Comparison of ENCODE assay signal across 10 cellular contexts in genomic region chr13:46210362-46211083, GRCh38. TPM values are rescaled to one million over a fixed set of nuclear protein-coding genes. Genes with fewer than 3 reads are reported as not detected.
DNase-seq lines count a peak whose midpoint lies in the region; ATAC-seq and TF ChIP-seq lines count a peak whose summit lies in the region.
"Had no signal": no experiment of that assay in that cellular context is flagged by ENCODE, and none has a peak within 500 bp of the region (broad histone marks: within the 10 kb centered on the region; RNA-seq: fewer than 3 reads in every experiment).

No MANE protein-coding gene starts in this region.

- ATAC-seq in central memory CD8-positive, alpha-beta T cell (replicated peaks; ENCODE audit: extremely low read depth, poor library complexity, severe bottlenecking) = no peak
- ATAC-seq in HG02678 (IDR thresholded peaks at IDR 0.05; ENCODE audit: unreplicated experiment) = no peak

- no peaks in the 10 kb centered on the region for H3K27me3 Mint-ChIP-seq in CD8-positive, alpha-beta memory T cell
- H3K27me3 Mint-ChIP-seq in central memory CD8-positive, alpha-beta T cell = no peaks in the 10 kb centered on the region
- H3K27me3 Mint-ChIP-seq in osteocyte (ENCODE audit: unreplicated experiment) = peaks cover 25% of the 10 kb centered on the region

- H3K36me3 Mint-ChIP-seq in CD8-positive, alpha-beta memory T cell = peaks cover 0 to 4% (median 3%) of the 10 kb centered on the region in 3 donors
- peaks cover 7% of the 10 kb centered on the region for H3K36me3 Mint-ChIP-seq in central memory CD8-positive, alpha-beta T cell (ENCODE audit: insufficient read depth)
- no peaks in the 10 kb centered on the region for H3K36me3 Mint-ChIP-seq in osteocyte (ENCODE audit: unreplicated experiment)

- H3K4me1 Mint-ChIP-seq in CD8-positive, alpha-beta memory T cell = peaks cover 21 to 45% (median 23%) of the 10 kb centered on the region in 3 donors
- peaks cover 23% of the 10 kb centered on the region for H3K4me1 Mint-ChIP-seq in central memory CD8-positive, alpha-beta T cell
- H3K4me1 Mint-ChIP-seq in osteocyte (ENCODE audit: unreplicated experiment) = peaks cover 5% of the 10 kb centered on the region

- TF ChIP-seq CTCF in osteocyte (IDR thresholded peaks at IDR 0.05) = no peak

- peak overlapping the region; percentile 78 to 98 (median 95) for H3K27ac Mint-ChIP-seq in CD8-positive, alpha-beta memory T cell
- H3K27ac Mint-ChIP-seq in central memory CD8-positive, alpha-beta T cell (ENCODE audit: low read depth) = peak overlapping the region; percentile 90
- no peak overlapping the region for H3K27ac Mint-ChIP-seq in osteocyte (ENCODE audit: unreplicated experiment)

- H3K9me3 Mint-ChIP-seq in CD8-positive, alpha-beta memory T cell = no peaks in the 10 kb centered on the region
- no peaks in the 10 kb centered on the region for H3K9me3 Mint-ChIP-seq in central memory CD8-positive, alpha-beta T cell
- H3K9me3 Mint-ChIP-seq in osteocyte (ENCODE audit: unreplicated experiment) = no peaks in the 10 kb centered on the region

- peaks cover 16% of the 10 kb centered on the region for H3K4me1 ChIP-seq in CD8-positive, alpha-beta memory T cell (ENCODE audit: insufficient read depth, low read length)

- H3K4me3 ChIP-seq in CD8-positive, alpha-beta memory T cell (ENCODE audit: low read length) = peak overlapping the region; percentile 79
- peak overlapping the region; percentile 52 for H3K4me3 ChIP-seq in MG63

- no peaks in the 10 kb centered on the region for H3K27me3 ChIP-seq in CD8-positive, alpha-beta memory T cell (ENCODE audit: insufficient read depth, low read length, poor library complexity, severe bottlenecking)
- H3K27me3 ChIP-seq in MG63 = no peaks in the 10 kb centered on the region
- H3K27me3 ChIP-seq: tibial nerve had no signal

- peak overlapping the region; percentile 90 to 94 (median 92) for H3K4me3 Mint-ChIP-seq in CD8-positive, alpha-beta memory T cell
- peak overlapping the region; percentile 85 for H3K4me3 Mint-ChIP-seq in central memory CD8-positive, alpha-beta T cell
- peak overlapping the region; percentile 71 for H3K4me3 Mint-ChIP-seq in osteocyte (ENCODE audit: unreplicated experiment)

- no peaks in the 10 kb centered on the region for H3K9me3 ChIP-seq in CD8-positive, alpha-beta memory T cell (ENCODE audit: low read length)
- H3K9me3 ChIP-seq in MG63 = no peaks in the 10 kb centered on the region
- H3K9me3 ChIP-seq: tibial nerve had no signal

- POLR2A ChIA-PET in CD8-positive, alpha-beta memory T cell (lab: Charles Lee) = interaction anchor here (0.6 to 1.6 kb wide), 7 partner anchors 8 to 843 kb away, joined by 3 to 7 read pairs (median 4); partner anchors contain the start of gene ZC3H13

- DNase-seq in CD8-positive, alpha-beta memory T cell = no peak
- DNase-seq in MG63 = no peak
- no peak for DNase-seq in central memory CD8-positive, alpha-beta T cell (ENCODE audit: low spot score in 2 of 2)
- no peak for DNase-seq in osteocyte (ENCODE audit: extremely low spot score, unreplicated experiment)
- DNase-seq in NCI-H1930 (lab: John Stamatoyannopoulos, UW) = no peak
- DNase-seq in AG08396 (ENCODE audit: low spot score) = no peak
- DNase-seq in NCI-H748 (lab: John Stamatoyannopoulos, UW; ENCODE audit: unreplicated experiment) = no peak

- H3K36me3 ChIP-seq in CD8-positive, alpha-beta memory T cell (ENCODE audit: insufficient read depth, low read length) = no peaks in the 10 kb centered on the region
- H3K36me3 ChIP-seq in MG63 = no peaks in the 10 kb centered on the region
- H3K36me3 ChIP-seq: tibial nerve had no signal

- H3K27ac ChIP-seq in CD8-positive, alpha-beta memory T cell (ENCODE audit: low read depth, low read length) = peak overlapping the region; percentile 90

- CTCF ChIA-PET in CD8-positive, alpha-beta memory T cell (lab: Charles Lee) = interaction anchor here (0.7 to 1.9 kb wide), 11 partner anchors 8 to 85 kb away, joined by 3 to 11 read pairs (median 3); no protein-coding TSS in a partner anchor

RNA-seq across cellular contexts. Expression of gene LRRC63, which starts 1.2 kb away (rescaled TPM):
- under 1 TPM; 0.55 TPM for total RNA-seq in CD8-positive, alpha-beta memory T cell
- not detected for polyA plus RNA-seq in CD8-positive, alpha-beta memory T cell
- 0.16 TPM in 1 of 2 replicates, not detected in the other for total RNA-seq in MG63 (2014; rRNA removed; shearing (Covaris generic); ENCODE audit: low replicate concordance)
- total RNA-seq in osteocyte = not detected in 2 replicates
- total RNA-seq: LHCN-M2 had no signal

RNA-seq across cellular contexts. Expression of gene LCP1, which starts 28.5 kb away (rescaled TPM):
- total RNA-seq in CD8-positive, alpha-beta memory T cell = 100 to 1,000 TPM; 838 to 869 TPM
- 1,545 TPM for polyA plus RNA-seq in CD8-positive, alpha-beta memory T cell
- total RNA-seq in MG63 (2014; rRNA removed; shearing (Covaris generic); ENCODE audit: low replicate concordance) = 0.57 and 0.63 TPM in 2 replicates
- 0.08 TPM in 1 of 2 replicates, not detected in the other for total RNA-seq in osteocyte
- total RNA-seq: LHCN-M2 had no signal

Comparison
In these comparisons a context has a peak if more than half of its experiments do, and no peak if none do; other contexts are left out.
1. RNA of gene LCP1, which starts 28.5 kb away (total RNA-seq): 838 to 869 TPM in CD8-positive, alpha-beta memory T cell; 0.57 to 0.63 TPM in MG63 and 0.08 TPM in osteocyte; every median in the first group is over 100 times any median in the second.
2. Peak in every context shown above with its lines, with median percentiles within 50 percentile points of each other: H3K4me3 Mint-ChIP-seq.